In genomic region chr4:148284526-148285193, GRCh38 we compare ENCODE assay signal across 14 cellular contexts.
DNase-seq lines count a peak whose midpoint lies in the region; ATAC-seq and TF ChIP-seq lines count a peak whose summit lies in the region.
"Had no signal": no experiment of that assay in that cellular context is flagged by ENCODE, and none has a peak within 500 bp of the region (broad histone marks: within the 10 kb centered on the region; RNA-seq: fewer than 3 reads in every experiment).

No MANE protein-coding gene starts in this region.

- intact Hi-C loops in mammary epithelial cell (cut with micrococcal nuclease) (loop anchor here (2.0 to 10.0 kb wide), 2 partner anchors 746 to 980 kb away; no protein-coding TSS in a partner anchor), left colon (cut with DNase I, micrococcal nuclease) (loop anchor here in 1 of 2 donors (5.0 kb wide), 1 partner anchor 163 kb away; no protein-coding TSS in a partner anchor)

- peak overlapping the region in 1 of 2 experiments; percentile 99; a peak in 2 of 4 replicates for H3K27ac ChIP-seq in SK-N-SH (ENCODE audit: low read depth in 2 of 2, low read length in 1 of 2)
- no peak overlapping the region for H3K27ac ChIP-seq in mammary epithelial cell (ENCODE audit: insufficient read depth, low read depth, low read length)
- H3K27ac ChIP-seq: A549, tibial nerve had no signal

- H3K79me2 ChIP-seq in SK-N-SH (ENCODE audit: insufficient read depth): no peaks in the 10 kb centered on the region
- H3K79me2 ChIP-seq in mammary epithelial cell (ENCODE audit: insufficient read depth, low read length): no peaks in the 10 kb centered on the region

- dilution Hi-C loops in mammary epithelial cell (cut with HindIII; ENCODE audit: low sequenced_read_pairs): no loop called here

- no peak for TF ChIP-seq EP300 in SK-N-SH (IDR thresholded peaks at IDR 0.05; ENCODE audit: borderline replicate concordance in 1 of 2, low read depth in 1 of 2, low read length in 1 of 2)

- H3K36me3 ChIP-seq in SK-N-SH (replicated peaks in 1 of 2; ENCODE audit: control insufficient read depth in 1 of 2, insufficient read depth in 2 of 2, low read length in 1 of 2): no peaks in the 10 kb centered on the region
- H3K36me3 ChIP-seq in mammary epithelial cell (ENCODE audit: insufficient read depth, low read length): no peaks in the 10 kb centered on the region
- H3K36me3 ChIP-seq: tibial nerve had no signal

- H3F3A ChIP-seq in SK-N-SH (replicated peaks; ENCODE audit: insufficient read depth): no peaks in the 10 kb centered on the region

- TF ChIP-seq RAD21 in SK-N-SH (IDR thresholded peaks at IDR 0.05; ENCODE audit: low read length): peak; percentile 83

- TF ChIP-seq CTCF in SK-N-SH (IDR thresholded peaks at IDR 0.05) (0 out of 2 replicates have a peak, but pooled peaks have one; percentile 19), mammary epithelial cell (conservative IDR thresholded peaks at IDR 0.05 in 1 of 2, IDR thresholded peaks at IDR 0.05 in 1 of 2; ENCODE audit: extremely low read depth in 1 of 2, insufficient read depth in 1 of 2, low read depth in 1 of 2, low read length in 2 of 2) (peak; percentile 4 to 29)

- ATAC-seq in SK-N-SH treated with all-trans-retinoic acid at 6 μM for 48 hours (no peak), left colon (peak; percentile 45), GM18907 (IDR thresholded peaks at IDR 0.05; ENCODE audit: unreplicated experiment) (no peak)
- ATAC-seq: A549 had no signal

- H3K4me2 ChIP-seq in SK-N-SH (no peak overlapping the region), mammary epithelial cell (ENCODE audit: insufficient read depth, low read depth, low read length) (no peak overlapping the region)
- H3K4me2 ChIP-seq: A549 had no signal

- no peak overlapping the region for H3K9ac ChIP-seq in SK-N-SH
- H3K9ac ChIP-seq in mammary epithelial cell (ENCODE audit: insufficient read depth, low read length): no peak overlapping the region

- no peaks in the 10 kb centered on the region for H3K9me3 ChIP-seq in SK-N-SH
- H3K9me3 ChIP-seq in mammary epithelial cell (replicated peaks; ENCODE audit: insufficient read depth, low read length): no peaks in the 10 kb centered on the region
- H3K9me3 ChIP-seq: A549, tibial nerve had no signal

- CTCF ChIA-PET in SK-N-SH (lab: Yijun Ruan, JAX): interaction anchor here (0.7 to 1.5 kb wide), 9 partner anchors 11 to 1043 kb away, joined by 3 to 6 read pairs (median 3); no protein-coding TSS in a partner anchor
- CTCF ChIA-PET in mammary epithelial cell (lab: Charles Lee; ENCODE audit: low non-redundant PET): no interaction called here

- H3K27me3 ChIP-seq in SK-N-SH (ENCODE audit: insufficient read depth) (no peaks in the 10 kb centered on the region), mammary epithelial cell (ENCODE audit: insufficient read depth, low read length) (no peaks in the 10 kb centered on the region)
- H3K27me3 ChIP-seq: tibial nerve had no signal

- BruUV-seq in mammary epithelial cell (replicated peaks; lab: Mats Ljungman, UMichigan): no TSS peak

- peak; percentile 22 for DNase-seq in SK-N-SH
- DNase-seq in mammary epithelial cell: no peak
- DNase-seq in left colon: no peak
- DNase-seq in superior temporal gyrus (ENCODE audit: extremely low spot score): peak; percentile 56
- no peak for DNase-seq in stimulated activated CD4-positive, alpha-beta T cell treated with anti-CD3 and anti-CD28 coated beads, Interleukin-4, amount 100 ng/mL, for 24 hours
- DNase-seq in NCI-H1436 (lab: John Stamatoyannopoulos, UW): no peak
- DNase-seq: activated naive CD8-positive, alpha-beta T cell treated with anti-CD3 and anti-CD28 coated beads, Interleukin-2, amount 10 ng/mL, durations not matched to agents 7 days and 5 days; DND-41; NCI-H1694; T-helper 2 cell had no signal

- 27% methylated on average over 3 of the region's 3 CpGs for WGBS in SK-N-SH (ENCODE audit: low lambda C conversion rate)
- WGBS in mammary epithelial cell (ENCODE audit: low coverage, missing lambda C conversion rate): 58% methylated on average over 3 of the region's 3 CpGs

- H3K4me3 ChIP-seq in SK-N-SH (ENCODE audit: low read depth in 2 of 2, low read length in 1 of 2): no peak overlapping the region
- no peak overlapping the region for H3K4me3 ChIP-seq in mammary epithelial cell (replicated peaks in 1 of 3; ENCODE audit: insufficient read depth in 1 of 3, low read depth in 2 of 3, low read length in 3 of 3)
- H3K4me3 ChIP-seq: A549, tibial nerve had no signal

- H4K20me1 ChIP-seq in SK-N-SH (ENCODE audit: insufficient read depth): no peaks in the 10 kb centered on the region
- no peaks in the 10 kb centered on the region for H4K20me1 ChIP-seq in mammary epithelial cell (ENCODE audit: insufficient read depth, low read length)

- H2AFZ ChIP-seq in SK-N-SH (ENCODE audit: low read depth): no peak overlapping the region
- no peak overlapping the region for H2AFZ ChIP-seq in mammary epithelial cell (ENCODE audit: low read depth, low read length)

- H3K4me1 ChIP-seq in SK-N-SH (ENCODE audit: control insufficient read depth in 1 of 2, insufficient read depth in 2 of 2, low read depth in 1 of 2, low read length in 1 of 2): peaks cover 0 to 31% of the 10 kb centered on the region in 2 experiments; a peak in 2 of 4 replicates
- H3K4me1 ChIP-seq in mammary epithelial cell (ENCODE audit: insufficient read depth, low read length): no peaks in the 10 kb centered on the region
- H3K4me1 ChIP-seq: A549 had no signal

- POLR2A ChIA-PET in SK-N-SH (lab: Yijun Ruan, JAX): no interaction called here

- in situ Hi-C loops in mammary epithelial cell (cut with MboI; ENCODE audit: low sequenced_read_pairs in 2 of 2): no loop called here

- no peaks in the 10 kb centered on the region for H3K9me2 ChIP-seq in SK-N-SH

TF ChIP-seq in SK-N-SH, 30 proteins besides CTCF, POLR2A, EP300 and RAD21:
- TF ChIP-seq GATA2 (CRISPR knock-in tag; IDR thresholded peaks at IDR 0.05) (no peak), FOXM1 (IDR thresholded peaks at IDR 0.05; ENCODE audit: low read depth) (no peak), SMC3 (IDR thresholded peaks at IDR 0.05; ENCODE audit: low read depth, low read length) (peak; percentile 53; the same call in 1 of the 2 replicates), EZH2phosphoT487 (IDR thresholded peaks at IDR 0.05; ENCODE audit: borderline replicate concordance, low read depth) (no peak)

TF ChIP-seq in SK-N-SH treated with all-trans-retinoic acid at 6 μM for 48 hours, 23 proteins besides CTCF, POLR2A, EP300 and RAD21:
- no peak for TF ChIP-seq ZFP3 (CRISPR knock-in tag; IDR thresholded peaks at IDR 0.05)
- no peak for TF ChIP-seq ZFP30 (CRISPR knock-in tag; IDR thresholded peaks at IDR 0.05)
- TF ChIP-seq RARB (CRISPR knock-in tag; IDR thresholded peaks at IDR 0.05): no peak

Comparison
In these comparisons a context has a peak if more than half of its experiments do, and no peak if none do; other contexts are left out.
1. DNase-seq: peak in SK-N-SH (single experiment) and superior temporal gyrus (single experiment); none in mammary epithelial cell (single experiment), left colon (0 of 2), stimulated activated CD4-positive, alpha-beta T cell treated with anti-CD3 and anti-CD28 coated beads, Interleukin-4, amount 100 ng/mL, for 24 hours (single experiment) and NCI-H1436 (single experiment).